Comparison of ENCODE assay signal across 11 cellular contexts in genomic region chr17:65191805-65192740, GRCh38. TPM values are rescaled to one million over a fixed set of nuclear protein-coding genes. Genes with fewer than 3 reads are reported as not detected.
DNase-seq lines count a peak whose midpoint lies in the region; ATAC-seq and TF ChIP-seq lines count a peak whose summit lies in the region.
"Had no signal": no experiment of that assay in that cellular context is flagged by ENCODE, and none has a peak within 500 bp of the region (broad histone marks: within the 10 kb centered on the region; RNA-seq: fewer than 3 reads in every experiment).

No MANE protein-coding gene starts in this region.

- no peak for DNase-seq in CD4-positive, CD25-positive, alpha-beta regulatory T cell
- DNase-seq in HT1080 (ENCODE audit: low read depth): peak; percentile 85
- DNase-seq in right lobe of liver: peak in 1 of 3 donors; percentile 48
- no peak for DNase-seq in cerebellum (ENCODE audit: low spot score)
- no peak for DNase-seq in NCI-H2029 treated with DMSO at 0.1 percent for 48 hours (lab: John Stamatoyannopoulos, UW)
- DNase-seq in KG1 (lab: John Stamatoyannopoulos, UW): no peak
- DNase-seq in NCI-H1694 treated with DMSO at 0.1 percent for 48 hours (lab: John Stamatoyannopoulos, UW): no peak
- DNase-seq: foreskin melanocyte, GF-D8 had no signal

- no peaks in the 10 kb centered on the region for H3K27me3 Mint-ChIP-seq in CD4-positive, CD25-positive, alpha-beta regulatory T cell
- H3K27me3 Mint-ChIP-seq in activated naive CD8-positive, alpha-beta T cell: peaks cover 2% of the 10 kb centered on the region
- H3K27me3 Mint-ChIP-seq: naive thymus-derived CD4-positive, alpha-beta T cell had no signal

- no peak overlapping the region for H3K4me3 Mint-ChIP-seq in CD4-positive, CD25-positive, alpha-beta regulatory T cell
- peak overlapping the region; percentile 68 for H3K4me3 Mint-ChIP-seq in activated naive CD8-positive, alpha-beta T cell
- H3K4me3 Mint-ChIP-seq: naive thymus-derived CD4-positive, alpha-beta T cell had no signal

- H3K27ac ChIP-seq in CD4-positive, CD25-positive, alpha-beta regulatory T cell (ENCODE audit: insufficient read depth, low read length, poor library complexity, severe bottlenecking): no peak overlapping the region
- peak overlapping the region in 2 of 3 donors; percentile 20 to 35 for H3K27ac ChIP-seq in right lobe of liver

- no peak for TF ChIP-seq CTCF in right lobe of liver (IDR thresholded peaks at IDR 0.05)

- intact Hi-C loops in right lobe of liver (cut with DNase I): no loop called here

- H3K4me1 ChIP-seq in CD4-positive, CD25-positive, alpha-beta regulatory T cell (ENCODE audit: control insufficient read depth, insufficient read depth, low read length, poor library complexity, severe bottlenecking): no peaks in the 10 kb centered on the region
- peaks cover 0 to 27% (median 11%) of the 10 kb centered on the region in 4 donors for H3K4me1 ChIP-seq in right lobe of liver

- H3K27ac Mint-ChIP-seq in CD4-positive, CD25-positive, alpha-beta regulatory T cell: peak overlapping the region in 2 of 3 donors; percentile 11 to 21
- peak overlapping the region; percentile 85 for H3K27ac Mint-ChIP-seq in activated naive CD8-positive, alpha-beta T cell
- H3K27ac Mint-ChIP-seq: naive thymus-derived CD4-positive, alpha-beta T cell had no signal

- WGBS in right lobe of liver (ENCODE audit: insufficient coverage, low coverage, low lambda C conversion rate, missing lambda C conversion rate): 57% methylated on average over 8 of the region's 8 CpGs

- H3K36me3 ChIP-seq in CD4-positive, CD25-positive, alpha-beta regulatory T cell (ENCODE audit: control insufficient read depth, insufficient read depth, low read length): no peaks in the 10 kb centered on the region
- no peaks in the 10 kb centered on the region for H3K36me3 ChIP-seq in right lobe of liver

- H3K4me3 ChIP-seq in CD4-positive, CD25-positive, alpha-beta regulatory T cell (ENCODE audit: low read depth, low read length): no peak overlapping the region
- no peak overlapping the region for H3K4me3 ChIP-seq in right lobe of liver

- no peaks in the 10 kb centered on the region for H3K36me3 Mint-ChIP-seq in CD4-positive, CD25-positive, alpha-beta regulatory T cell
- no peaks in the 10 kb centered on the region for H3K36me3 Mint-ChIP-seq in activated naive CD8-positive, alpha-beta T cell

- no peak for TF ChIP-seq POLR2A in right lobe of liver (IDR thresholded peaks at IDR 0.05)

- H3K4me1 Mint-ChIP-seq in CD4-positive, CD25-positive, alpha-beta regulatory T cell: peaks cover 0 to 2% (median 1%) of the 10 kb centered on the region in 4 donors
- H3K4me1 Mint-ChIP-seq in activated naive CD8-positive, alpha-beta T cell (ENCODE audit: low read depth): peaks cover 13% of the 10 kb centered on the region

- no peaks in the 10 kb centered on the region for H3K9me3 ChIP-seq in CD4-positive, CD25-positive, alpha-beta regulatory T cell (ENCODE audit: control insufficient read depth in 2 of 2, low read length in 2 of 2)
- H3K9me3 ChIP-seq in right lobe of liver: no peaks in the 10 kb centered on the region

- H3K9me3 Mint-ChIP-seq in CD4-positive, CD25-positive, alpha-beta regulatory T cell: no peaks in the 10 kb centered on the region
- no peaks in the 10 kb centered on the region for H3K9me3 Mint-ChIP-seq in activated naive CD8-positive, alpha-beta T cell (ENCODE audit: low read depth)
- H3K9me3 Mint-ChIP-seq: naive thymus-derived CD4-positive, alpha-beta T cell had no signal

- no peak for ATAC-seq in CD4-positive, CD25-positive, alpha-beta regulatory T cell (ENCODE audit: low read depth in 2 of 2)
- peak in 1 of 4 donors; percentile 34 for ATAC-seq in right lobe of liver
- ATAC-seq: naive thymus-derived CD4-positive, alpha-beta T cell had no signal

- H3K27me3 ChIP-seq in CD4-positive, CD25-positive, alpha-beta regulatory T cell (ENCODE audit: control insufficient read depth, insufficient read depth, low read length): no peaks in the 10 kb centered on the region
- H3K27me3 ChIP-seq in right lobe of liver: no peaks in the 10 kb centered on the region

RNA-seq across cellular contexts. Expression of gene RGS9, which starts 54.9 kb away (rescaled TPM):
- total RNA-seq in CD4-positive, CD25-positive, alpha-beta regulatory T cell: 0.81 TPM
- polyA plus RNA-seq in CD4-positive, CD25-positive, alpha-beta regulatory T cell: 1 to 10 TPM in 1 of 4 donors, under 1 TPM in 3; 0.19 to 1.7 (median 0.51) TPM
- total RNA-seq in HT1080 (2014; rRNA removed; shearing (Covaris generic)): 2.2 and 4.0 TPM in 2 replicates
- polyA plus RNA-seq in HT1080 (2015; cell fraction: cytosol; rRNA removed): 0.97 and 1.2 TPM in 2 replicates
- polyA plus RNA-seq in HT1080 (2015; cell fraction: nucleus; rRNA removed): 0.28 and 0.31 TPM in 2 replicates
- total RNA-seq in right lobe of liver (10 to 100 TPM in 2 of 6 experiments, 1 to 10 TPM in 4; 1.9 to 12.8 (median 5.7) TPM), cerebellum (17.7 TPM)
- polyA plus RNA-seq: naive thymus-derived CD4-positive, alpha-beta T cell had no signal
